In the genomic region with DNA sequence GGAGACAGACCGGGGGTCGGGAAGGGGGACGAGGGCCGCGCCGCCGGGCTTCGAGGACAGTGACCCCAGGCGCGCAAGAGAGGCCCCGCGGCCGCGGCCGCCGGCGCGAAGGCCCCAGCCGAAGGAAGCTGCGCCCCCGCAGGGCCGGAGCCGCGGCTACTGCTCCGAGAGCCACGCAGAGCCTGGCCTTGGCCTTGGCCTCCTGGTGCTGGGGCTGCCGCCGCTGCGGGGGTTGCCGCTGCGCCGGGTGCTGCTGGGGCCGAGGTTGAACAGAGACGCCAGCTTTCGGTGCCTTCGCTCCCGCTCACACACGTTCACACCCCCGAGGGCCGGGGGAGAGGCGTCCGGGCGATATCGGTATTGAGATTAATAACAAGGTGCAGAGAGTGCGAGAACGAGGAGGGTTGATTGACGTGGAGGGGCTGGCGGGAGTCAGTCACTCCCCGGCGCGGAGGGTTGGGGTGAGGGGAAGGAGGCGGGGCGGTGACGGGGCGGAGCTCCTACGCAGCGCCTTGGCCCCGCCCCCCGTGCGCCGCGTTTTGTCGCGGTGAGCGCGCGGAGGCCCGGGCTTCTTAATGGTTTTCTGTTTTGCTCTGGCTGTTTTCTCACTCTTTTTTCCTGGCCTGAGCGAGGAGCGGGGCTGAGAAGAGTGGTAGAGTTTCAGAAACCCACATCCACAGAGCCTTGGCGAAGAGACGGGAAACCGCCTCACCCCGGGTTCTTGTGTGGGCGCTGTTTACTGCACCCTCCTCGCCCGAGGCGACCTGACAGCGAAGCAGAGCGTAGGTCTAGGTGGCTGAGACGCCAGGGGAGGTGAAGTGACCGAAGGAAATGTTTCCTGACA, we compare ENCODE assay signal across 8 cellular contexts. TPM values are rescaled to one million over a fixed set of nuclear protein-coding genes. Genes with fewer than 3 reads are reported as not detected.
DNase-seq lines count a peak whose midpoint lies in the region; ATAC-seq and TF ChIP-seq lines count a peak whose summit lies in the region.

No MANE protein-coding gene starts in this region.

- peak overlapping the region; percentile 96 for H3K27ac ChIP-seq in HL-60 (replicated peaks)
- peak overlapping the region; percentile 100 for H3K27ac ChIP-seq in effector memory CD4-positive, alpha-beta T cell (ENCODE audit: insufficient read depth, low read length, poor library complexity, severe bottlenecking)

- H3K4me1 ChIP-seq in effector memory CD4-positive, alpha-beta T cell (ENCODE audit: control insufficient read depth, insufficient read depth, low read length, poor library complexity, severe bottlenecking): peaks cover 20% of the 10 kb centered on the region

- no peaks in the 10 kb centered on the region for H3K9me3 ChIP-seq in effector memory CD4-positive, alpha-beta T cell (ENCODE audit: control insufficient read depth, low read length)

- no peaks in the 10 kb centered on the region for H3K27me3 ChIP-seq in HL-60 (ENCODE audit: insufficient read depth, poor library complexity, severe bottlenecking)
- H3K27me3 ChIP-seq in effector memory CD4-positive, alpha-beta T cell (replicated peaks; ENCODE audit: control insufficient read depth, insufficient read depth, low read length, poor library complexity, severe bottlenecking): no peaks in the 10 kb centered on the region

- peaks cover 8% of the 10 kb centered on the region for H3K36me3 ChIP-seq in effector memory CD4-positive, alpha-beta T cell (ENCODE audit: control insufficient read depth, insufficient read depth, low read length)

- DNase-seq in COLO829 (ENCODE audit: low spot score) (peak; percentile 86), HL-60 (ENCODE audit: low read depth in 1 of 2, low spot score in 1 of 2) (peak; percentile 64 to 89), mesenteric fat pad (ENCODE audit: low spot score) (peak; percentile 96)
- DNase-seq in NK-92 treated with Interleukin-12 subunit alpha and Interleukin-12 subunit beta, amount 100 ng/mL, for 24 hours (lab: John Stamatoyannopoulos, UW): peak; percentile 82
- peak; percentile 88 to 90 for DNase-seq in activated CD8-positive, alpha-beta memory T cell treated with anti-CD3 and anti-CD28 coated beads for 4 hours (ENCODE audit: low read depth in 2 of 2)
- peak; percentile 89 to 91 (median 91) for DNase-seq in effector memory CD4-positive, alpha-beta T cell
- DNase-seq in stimulated activated CD8-positive, alpha-beta memory T cell treated with anti-CD3 and anti-CD28 coated beads, Interleukin-15, amount 100 ng/mL, for 24 hours (ENCODE audit: low read depth): peak; percentile 91

- no peak for TF ChIP-seq CTCF in HL-60 (IDR thresholded peaks at IDR 0.05; ENCODE audit: insufficient read depth, low read length)

- peak; percentile 78 for ATAC-seq in GM19463 (IDR thresholded peaks at IDR 0.05; ENCODE audit: unreplicated experiment)

- H3K4me3 ChIP-seq in HL-60 (replicated peaks; ENCODE audit: insufficient read depth, low read length): peak overlapping the region; percentile 57
- peak overlapping the region; percentile 90 for H3K4me3 ChIP-seq in effector memory CD4-positive, alpha-beta T cell (ENCODE audit: insufficient read depth, low read depth, low read length, poor library complexity, severe bottlenecking)

RNA-seq across cellular contexts. Expression of a gene that starts 0.9 kb away (rescaled TPM):
- 39.9 TPM for total RNA-seq in mesenteric fat pad

RNA-seq across cellular contexts. Expression of a gene that starts 42.6 kb away (rescaled TPM):
- 23.3 TPM for total RNA-seq in mesenteric fat pad

Comparison
In these comparisons a context has a peak if more than half of its experiments do, and no peak if none do; other contexts are left out.
1. Peak in every context shown above with its lines: DNase-seq, ATAC-seq, H3K4me3 ChIP-seq and H3K27ac ChIP-seq.